In the genomic region with DNA sequence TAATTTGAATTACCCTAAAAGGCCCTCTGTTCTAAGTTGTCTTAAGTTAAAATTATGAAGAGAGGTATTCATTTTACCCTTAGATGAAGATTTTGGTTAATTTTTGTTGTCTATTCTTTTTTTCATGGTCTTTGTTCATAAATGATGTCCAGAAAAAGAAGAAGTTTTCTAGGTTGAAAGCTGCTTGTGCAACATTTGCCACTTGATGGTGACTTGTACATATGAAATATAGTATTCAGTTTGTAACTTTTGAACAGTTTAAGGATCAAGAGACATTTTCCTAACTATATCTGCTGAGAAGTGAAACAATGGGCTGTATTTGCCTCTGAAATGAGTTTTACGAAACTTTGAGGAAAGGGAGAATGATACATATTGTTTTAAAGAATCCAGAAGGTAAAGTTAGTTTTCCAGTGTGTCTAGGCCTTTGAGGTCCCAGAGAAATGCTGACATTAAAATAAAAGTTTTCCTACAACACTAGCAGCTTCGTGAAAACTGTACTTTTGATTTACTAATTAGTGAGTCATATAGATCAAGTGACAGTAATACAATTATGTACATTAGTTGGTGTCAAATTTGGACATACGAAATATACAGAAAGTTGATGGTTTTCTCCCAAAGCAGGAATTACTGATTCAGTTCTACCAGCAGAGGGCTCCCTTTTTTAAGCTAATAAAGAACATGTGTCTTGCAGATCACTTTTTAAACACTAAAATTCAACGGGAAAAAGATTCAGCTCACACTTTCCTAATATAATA, we compare ENCODE assay signal across 8 cellular contexts.
DNase-seq lines count a peak whose midpoint lies in the region; ATAC-seq and TF ChIP-seq lines count a peak whose summit lies in the region.

No MANE protein-coding gene starts in this region.

- intact Hi-C loops in prostate gland (cut with DNase I) = loop anchor here (2.0 to 10.0 kb wide), 5 partner anchors 171 to 721 kb away; no protein-coding TSS in a partner anchor

- no peak for TF ChIP-seq POLR2A in prostate gland (IDR thresholded peaks at IDR 0.05)

- WGBS in prostate gland = 8% methylated on average over 4 of the region's 4 CpGs

- H3K4me1 ChIP-seq in KMS-11 (ENCODE audit: low read depth, poor library complexity, severe bottlenecking) = peaks cover 40% of the 10 kb centered on the region
- peaks cover 9% of the 10 kb centered on the region for H3K4me1 ChIP-seq in prostate gland (replicated peaks)

- H3K9ac ChIP-seq in KMS-11 = no peak overlapping the region

- peak; percentile 13 for DNase-seq in NCI-H2196 (lab: John Stamatoyannopoulos, UW; ENCODE audit: unreplicated experiment)
- DNase-seq in NCI-H2196 treated with DMSO at 0.1 percent for 48 hours (lab: John Stamatoyannopoulos, UW; ENCODE audit: unreplicated experiment) = no peak
- no peak for DNase-seq in T-helper 2 cell treated with Interferon-gamma antibody and Interleukin-4, amounts not matched to agents 5 μg/mL and 100 μg/mL, for 36 hours (ENCODE audit: low spot score)
- peak; percentile 57 for DNase-seq in fibroblast of gingiva (ENCODE audit: low read depth)
- no peak for DNase-seq in prostate gland (ENCODE audit: low spot score)
- DNase-seq in NCI-H774 (lab: John Stamatoyannopoulos, UW) = no peak

- peaks cover 79% of the 10 kb centered on the region for H3K4me1 Mint-ChIP-seq in T-helper 2 cell treated with Interferon-gamma antibody and Interleukin-4, amounts not matched to agents 5 μg/mL and 100 μg/mL, for 36 hours (ENCODE audit: low read depth)

- H3K27ac ChIP-seq in KMS-11 (no peak overlapping the region), prostate gland (peak overlapping the region; percentile 21 to 31)

- peaks cover 61% of the 10 kb centered on the region for H3K36me3 Mint-ChIP-seq in T-helper 2 cell treated with Interferon-gamma antibody and Interleukin-4, amounts not matched to agents 5 μg/mL and 100 μg/mL, for 36 hours (ENCODE audit: low read depth)

- TF ChIP-seq CTCF in KMS-11 (conservative IDR thresholded peaks at IDR 0.05; ENCODE audit: low read depth, low read length) (peak; percentile 91), prostate gland (IDR thresholded peaks at IDR 0.05) (peak; percentile 63 to 89 (median 86))

- H3K27me3 ChIP-seq in KMS-11 (ENCODE audit: insufficient read depth, low read depth) (no peaks in the 10 kb centered on the region), prostate gland (replicated peaks; ENCODE audit: insufficient read depth) (no peaks in the 10 kb centered on the region)

- peak overlapping the region; percentile 80 for H3K27ac Mint-ChIP-seq in T-helper 2 cell treated with Interferon-gamma antibody and Interleukin-4, amounts not matched to agents 5 μg/mL and 100 μg/mL, for 36 hours

- H3K4me3 Mint-ChIP-seq in T-helper 2 cell treated with Interferon-gamma antibody and Interleukin-4, amounts not matched to agents 5 μg/mL and 100 μg/mL, for 36 hours = peak overlapping the region; percentile 85

- no peaks in the 10 kb centered on the region for H3K9me3 ChIP-seq in prostate gland

- no peaks in the 10 kb centered on the region for H3K27me3 Mint-ChIP-seq in T-helper 2 cell treated with Interferon-gamma antibody and Interleukin-4, amounts not matched to agents 5 μg/mL and 100 μg/mL, for 36 hours (ENCODE audit: low read depth)

- H3K9me3 Mint-ChIP-seq in T-helper 2 cell treated with Interferon-gamma antibody and Interleukin-4, amounts not matched to agents 5 μg/mL and 100 μg/mL, for 36 hours = no peaks in the 10 kb centered on the region

- no peaks in the 10 kb centered on the region for H4K20me1 ChIP-seq in KMS-11 (ENCODE audit: insufficient read depth)

- no peaks in the 10 kb centered on the region for H3K36me3 ChIP-seq in KMS-11 (ENCODE audit: insufficient read depth)
- no peaks in the 10 kb centered on the region for H3K36me3 ChIP-seq in prostate gland

- no peak for ATAC-seq in HG02870 (IDR thresholded peaks at IDR 0.05; ENCODE audit: unreplicated experiment)

- 0 out of 2 replicates have a peak, but pooled peaks cover 5% of the 10 kb centered on the region for H3K79me2 ChIP-seq in KMS-11 (ENCODE audit: insufficient read depth, low read depth)

- H2AFZ ChIP-seq in KMS-11 (ENCODE audit: low read depth) = no peak overlapping the region

- H3K4me3 ChIP-seq in KMS-11 (IDR thresholded peaks at IDR 0.05; ENCODE audit: insufficient read depth, low read depth, low read length) (no peak overlapping the region), prostate gland (no peak overlapping the region)

- 0 out of 2 replicates have a peak overlapping the region, but pooled peaks have one; percentile 93 for H3K4me2 ChIP-seq in KMS-11

Comparison
In these comparisons a context has a peak if more than half of its experiments do, and no peak if none do; other contexts are left out.
1. DNase-seq: peak in NCI-H2196 (single experiment) and fibroblast of gingiva (single experiment); none in NCI-H2196 treated with DMSO at 0.1 percent for 48 hours (single experiment), T-helper 2 cell treated with Interferon-gamma antibody and Interleukin-4, amounts not matched to agents 5 μg/mL and 100 μg/mL, for 36 hours (single experiment), prostate gland (single experiment) and NCI-H774 (single experiment).